ENCODE assay signal across 19 cellular contexts in genomic region chr6:117200067-117200466, GRCh38.
DNase-seq lines count a peak whose midpoint lies in the region; ATAC-seq, FAIRE-seq and TF ChIP-seq lines count a peak whose summit lies in the region.
"Had no signal": no experiment of that assay in that cellular context is flagged by ENCODE, and none has a peak within 500 bp of the region (broad histone marks: within the 10 kb centered on the region; RNA-seq: fewer than 3 reads in every experiment).

No MANE protein-coding gene starts in this region.

- no peak overlapping the region for H3K4me3 ChIP-seq in heart left ventricle
- H3K4me3 ChIP-seq: K562 had no signal

- ATAC-seq in Right ventricle myocardium superior (ENCODE audit: poor library complexity) (peak; percentile 83), heart left ventricle (peak; percentile 61 to 82 (median 74)), HG03097 (IDR thresholded peaks at IDR 0.05; ENCODE audit: low FRiP score, unreplicated experiment) (no peak), GM21825 (IDR thresholded peaks at IDR 0.05; ENCODE audit: unreplicated experiment) (no peak)
- ATAC-seq: K562 had no signal

- H3K27ac ChIP-seq in heart left ventricle: peak overlapping the region in 6 of 12 donors; percentile 25 to 72 (median 56)
- H3K27ac ChIP-seq: C4-2B, HL-60 had no signal

- TF ChIP-seq CTCF in heart left ventricle (IDR thresholded peaks at IDR 0.05) (no peak), D721Med (IDR thresholded peaks at IDR 0.05; ENCODE audit: insufficient read depth, missing control alignments) (no peak)

- 36 to 72% (median 56%) methylated on average over 2 of the region's 2 CpGs for WGBS in heart left ventricle, 4 donors

- intact Hi-C loops in Right ventricle myocardium superior (cut with DNase I) (no loop called here), cardiac septum (cut with DNase I) (no loop called here), heart left ventricle (cut with DNase I) (no loop called here)

- no peaks in the 10 kb centered on the region for H3K27me3 ChIP-seq in heart left ventricle

- no peak for FAIRE-seq in D721Med (lab: Jason Lieb, UNC)
- FAIRE-seq: A204.1, K562, RCC 7860 had no signal

- DNase-seq in Right ventricle myocardium superior: peak; percentile 61
- DNase-seq in cardiac septum (ENCODE audit: low spot score): no peak
- DNase-seq in heart left ventricle: peak in 4 of 5 donors; percentile 41 to 78 (median 52)
- peak; percentile 12 for DNase-seq in occipital lobe (lab: John Stamatoyannopoulos, UW)
- DNase-seq in D721Med (ENCODE audit: insufficient read length, low spot score): no peak
- DNase-seq in Ammon's horn (ENCODE audit: low spot score): no peak
- DNase-seq: DMS153, NCI-H1092, NCI-H1694 treated with DMSO at 0.1 percent for 48 hours, NCI-H2171, NCI-H510A treated with DMSO at 0.1 percent for 48 hours, SIG-M5 had no signal

- no peak for TF ChIP-seq POLR2A in heart left ventricle (IDR thresholded peaks at IDR 0.05)

- no peaks in the 10 kb centered on the region for H3K9me3 ChIP-seq in heart left ventricle

- no peaks in the 10 kb centered on the region for H3K36me3 ChIP-seq in heart left ventricle

- peaks cover 0 to 16% (median 0%) of the 10 kb centered on the region in 12 donors for H3K4me1 ChIP-seq in heart left ventricle

Comparison
In these comparisons a context has a peak if more than half of its experiments do, and no peak if none do; other contexts are left out.
1. DNase-seq: peak in Right ventricle myocardium superior (single experiment), heart left ventricle (4 of 5) and occipital lobe (single experiment); none in cardiac septum (single experiment), D721Med (single experiment) and Ammon's horn (single experiment).
2. ATAC-seq: peak in Right ventricle myocardium superior (single experiment) and heart left ventricle (4 of 4); none in HG03097 (single experiment) and GM21825 (single experiment).